8 cellular contexts compared by ENCODE assay signal in the genomic region with DNA sequence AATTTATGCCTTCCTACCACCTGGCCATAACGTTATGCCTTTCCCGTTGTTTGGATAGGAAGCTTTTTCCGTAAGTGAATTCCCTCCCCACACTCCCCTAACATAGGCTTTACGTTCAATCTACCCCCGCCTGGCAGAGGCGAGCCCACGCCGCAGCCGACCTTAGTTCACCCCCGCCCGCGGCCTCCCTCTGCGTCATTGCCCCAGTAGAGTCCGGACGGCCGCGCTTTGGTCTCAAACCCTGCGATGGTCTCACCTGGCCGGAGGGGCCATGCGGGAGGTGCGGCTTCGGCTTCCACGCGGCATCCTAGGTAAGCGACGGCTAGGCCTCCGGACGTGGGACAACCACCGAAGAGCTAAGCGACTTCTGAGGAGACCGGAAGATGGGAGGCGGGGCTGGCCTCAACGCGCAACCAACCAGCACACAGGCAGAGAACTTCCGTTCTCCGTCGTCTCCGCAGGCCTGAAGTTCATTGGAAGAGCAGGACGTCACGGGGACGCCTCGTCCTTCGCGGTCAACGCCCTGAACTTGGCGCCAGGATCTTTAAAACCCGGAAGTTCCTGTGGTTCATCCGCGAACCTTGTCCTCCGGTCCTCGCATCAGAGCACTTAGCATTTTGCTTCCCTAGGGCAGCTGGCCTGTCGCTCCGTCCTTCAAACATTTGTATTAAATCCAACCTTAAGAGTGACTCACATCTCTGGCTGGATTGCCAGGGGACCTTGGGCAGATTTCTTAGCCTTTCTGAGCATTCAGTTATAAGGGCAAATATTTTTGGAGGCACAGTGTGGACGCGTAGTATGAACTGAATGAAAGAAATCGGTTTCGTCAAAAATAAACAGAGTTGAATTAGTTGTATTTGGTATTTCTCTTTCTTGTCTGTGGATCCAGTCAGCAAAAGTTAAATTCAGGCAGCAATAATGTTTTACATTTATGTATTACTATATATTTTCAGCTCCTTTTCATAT. TPM values are rescaled to one million over a fixed set of nuclear protein-coding genes. Genes with fewer than 3 reads are reported as not detected.
A peak's percentile ranks its signal among the peaks of the same experiment; 100 is the strongest.
DNase-seq lines count a peak whose midpoint lies in the region; ATAC-seq, FAIRE-seq and TF ChIP-seq lines count a peak whose summit lies in the region.

CHCHD2 (minus strand) TSS at position 369 of the 966 bp plus-strand sequence; CDS start at position 306, 63 bp downstream.

- no TSS peak for BruUV-seq in HepG2 (replicated peaks; lab: Mats Ljungman, UMichigan)

- intact Hi-C loops in activated CD4-positive, alpha-beta T cell treated with anti-CD3 and anti-CD28 coated beads, Interleukin-2, amount 10 ng/mL, durations not matched to agents 24 days and 14 days (cut with micrococcal nuclease) = loop anchor here (1.0 to 5.0 kb wide), 7 partner anchors 42 to 1347 kb away; partner anchors contain the start of genes CCT6A, MRPS17, PSPH and SEC61G
- intact Hi-C loops in colonic mucosa (cut with DNase I) = no loop called here
- intact Hi-C loops in HepG2 (cut with micrococcal nuclease; ENCODE audit: unreplicated experiment) = no loop called here

- peak; percentile 99 for FAIRE-seq in HepG2 (lab: Jason Lieb, UNC)

- no peak for TF ChIP-seq CTCF in colonic mucosa (IDR thresholded peaks at IDR 0.05)
- no peak for TF ChIP-seq CTCF in HepG2 (CRISPR knock-in tag; IDR thresholded peaks at IDR 0.05)

- peaks cover 45% of the 10 kb centered on the region for H3K36me3 Mint-ChIP-seq in activated CD4-positive, alpha-beta T cell treated with anti-CD3 and anti-CD28 coated beads, Interleukin-2, amount 10 ng/mL, durations not matched to agents 24 days and 14 days (ENCODE audit: low read depth)

- ATAC-seq in GM19351 (IDR thresholded peaks at IDR 0.05; ENCODE audit: unreplicated experiment) (peak; percentile 99), HG03521 (IDR thresholded peaks at IDR 0.05; ENCODE audit: unreplicated experiment) (peak; percentile 100), HepG2 (peak; percentile 100)

- H4K20me1 ChIP-seq in BLaER1 treated with 17β-estradiol and CSF1 and Interleukin-3, amounts not matched to agents 10 nM and 100 nM = peaks cover 36 to 44% (median 42%) of the 10 kb centered on the region in 11 experiments; a peak in 21 of 22 replicates
- H4K20me1 ChIP-seq in HepG2 (ENCODE audit: insufficient read depth, low read length) = no peaks in the 10 kb centered on the region; the same call in 1 of the 2 replicates

- H3K4me2 ChIP-seq in BLaER1 treated with 17β-estradiol and CSF1 and Interleukin-3, amounts not matched to agents 10 nM and 100 nM = peak within 1 kb of the TSS; percentile 83 to 95 (median 85)
- peak within 1 kb of the TSS; percentile 78 for H3K4me2 ChIP-seq in HepG2 (ENCODE audit: low read depth, low read length)

- TF ChIP-seq POLR2A in HepG2 (IDR thresholded peaks at IDR 0.05; ENCODE audit: insufficient read depth in 1 of 2, low read depth in 2 of 2, low read length in 2 of 2) = peak; percentile 52 to 74; a peak in 3 of 4 replicates

- H3K27ac ChIP-seq in BLaER1 treated with 17β-estradiol and CSF1 and Interleukin-3, amounts not matched to agents 10 nM and 100 nM = peak within 1 kb of the TSS; percentile 85 to 97 (median 92)
- H3K27ac ChIP-seq in colonic mucosa = peak within 1 kb of the TSS; percentile 90
- peak within 1 kb of the TSS; percentile 84 for H3K27ac ChIP-seq in HepG2 (ENCODE audit: extremely low read length, insufficient read depth, low read length)

- DNase-seq in NCI-H69 (lab: John Stamatoyannopoulos, UW) (peak; percentile 99), colonic mucosa (peak; percentile 97), HepG2 (ENCODE audit: low spot score) (peak; percentile 98)
- DNase-seq in activated CD4-positive, alpha-beta T cell treated with anti-CD3 and anti-CD28 coated beads, Interleukin-2, amount 10 ng/mL, durations not matched to agents 24 days and 14 days = peak; percentile 98
- peak; percentile 90 for DNase-seq in stimulated activated CD4-positive, alpha-beta T cell treated with anti-CD3 and anti-CD28 coated beads, Interleukin-4, amount 100 ng/mL, for 1 hour

- H2AFZ ChIP-seq in HepG2 (ENCODE audit: low read length) = peak within 1 kb of the TSS; percentile 58

- peak within 1 kb of the TSS; percentile 98 for H3K27ac Mint-ChIP-seq in activated CD4-positive, alpha-beta T cell treated with anti-CD3 and anti-CD28 coated beads, Interleukin-2, amount 10 ng/mL, durations not matched to agents 24 days and 14 days

- H3K4me1 ChIP-seq in BLaER1 treated with 17β-estradiol and CSF1 and Interleukin-3, amounts not matched to agents 10 nM and 100 nM = peaks cover 16 to 40% (median 25%) of the 10 kb centered on the region in 10 experiments
- H3K4me1 ChIP-seq in colonic mucosa (no peaks in the 10 kb centered on the region), HepG2 (ENCODE audit: insufficient read depth, low read length) (peaks cover 16% of the 10 kb centered on the region; the same call in 1 of the 2 replicates)

- CTCF ChIA-PET in HepG2 (lab: Yijun Ruan, JAX; ENCODE audit: low intra/inter-chr PET ratio, low total read pairs) = no interaction called here

- H3K36me3 ChIP-seq in BLaER1 treated with 17β-estradiol and CSF1 and Interleukin-3, amounts not matched to agents 10 nM and 100 nM = peaks cover 34 to 40% (median 37%) of the 10 kb centered on the region in 11 experiments
- H3K36me3 ChIP-seq in colonic mucosa (peaks cover 12% of the 10 kb centered on the region), HepG2 (replicated peaks in 1 of 2; ENCODE audit: control insufficient read depth in 1 of 2, insufficient read depth in 2 of 2, low read length in 2 of 2) (peaks cover 6 to 28% of the 10 kb centered on the region in 2 experiments)

- TF ChIP-seq RAD21 in HepG2 (CRISPR knock-in tag; IDR thresholded peaks at IDR 0.05) = no peak; the same call in 1 of the 2 replicates

- TF ChIP-seq EP300 in HepG2 (IDR thresholded peaks at IDR 0.05; ENCODE audit: low read depth in 2 of 2, low read length in 2 of 2) = no peak
- TF ChIP-seq EP300 in HepG2 (CRISPR knock-in tag; IDR thresholded peaks at IDR 0.05; ENCODE audit: borderline replicate concordance) = no peak; the same call in 1 of the 2 replicates

- H3K9me3 ChIP-seq in BLaER1 treated with 17β-estradiol and CSF1 and Interleukin-3, amounts not matched to agents 10 nM and 100 nM (replicated peaks in 1 of 11) = peaks cover 11 to 28% (median 20%) of the 10 kb centered on the region in 11 experiments
- H3K9me3 ChIP-seq in colonic mucosa (no peaks in the 10 kb centered on the region), HepG2 (ENCODE audit: low read length) (peaks cover 6% of the 10 kb centered on the region; the same call in 1 of the 2 replicates)

- peaks cover 29% of the 10 kb centered on the region for H3K79me2 ChIP-seq in HepG2 (ENCODE audit: insufficient read depth, low read length)

- peak within 1 kb of the TSS; percentile 95 for H3K4me3 Mint-ChIP-seq in activated CD4-positive, alpha-beta T cell treated with anti-CD3 and anti-CD28 coated beads, Interleukin-2, amount 10 ng/mL, durations not matched to agents 24 days and 14 days

- POLR2A ChIA-PET in HepG2 (lab: Yijun Ruan, JAX) = interaction anchor here (0.5 to 1.7 kb wide), 14 partner anchors 10 to 928 kb away, joined by 3 to 9 read pairs (median 3); partner anchors contain the start of genes CCT6A, NIPSNAP2, PHKG1 and PSPH

- peaks cover 23% of the 10 kb centered on the region for H3K4me1 Mint-ChIP-seq in activated CD4-positive, alpha-beta T cell treated with anti-CD3 and anti-CD28 coated beads, Interleukin-2, amount 10 ng/mL, durations not matched to agents 24 days and 14 days

- peaks cover 11% of the 10 kb centered on the region for H3K9me3 Mint-ChIP-seq in activated CD4-positive, alpha-beta T cell treated with anti-CD3 and anti-CD28 coated beads, Interleukin-2, amount 10 ng/mL, durations not matched to agents 24 days and 14 days

- 9% methylated on average over 38 of the region's 57 CpGs for WGBS in HepG2 (ENCODE audit: low lambda C conversion rate)

- no peaks in the 10 kb centered on the region for H3K27me3 Mint-ChIP-seq in activated CD4-positive, alpha-beta T cell treated with anti-CD3 and anti-CD28 coated beads, Interleukin-2, amount 10 ng/mL, durations not matched to agents 24 days and 14 days

- in situ Hi-C loops in HepG2 (cut with HindIII; ENCODE audit: extremely low pct_ligation_motif_present, low pct_unique_long_range_greater_than_20kb) = no loop called here

- H3K27me3 ChIP-seq in BLaER1 treated with 17β-estradiol and CSF1 and Interleukin-3, amounts not matched to agents 10 nM and 100 nM = no peaks in the 10 kb centered on the region
- H3K27me3 ChIP-seq in colonic mucosa (no peaks in the 10 kb centered on the region), HepG2 (ENCODE audit: control insufficient read depth in 1 of 2, insufficient read depth in 2 of 2, low read length in 2 of 2) (no peaks in the 10 kb centered on the region; a peak in 1 of 5 replicates)

- peak within 1 kb of the TSS; percentile 66 to 98 (median 85) for H3K4me3 ChIP-seq in BLaER1 treated with 17β-estradiol and CSF1 and Interleukin-3, amounts not matched to agents 10 nM and 100 nM
- H3K4me3 ChIP-seq in colonic mucosa (peak within 1 kb of the TSS; percentile 49), HepG2 (replicated peaks in 1 of 3; ENCODE audit: insufficient read depth in 1 of 3, low read depth in 2 of 3, low read length in 3 of 3) (peak within 1 kb of the TSS; percentile 71 to 92 (median 84))

- peak within 1 kb of the TSS; percentile 87 to 97 (median 94) for H3K9ac ChIP-seq in BLaER1 treated with 17β-estradiol and CSF1 and Interleukin-3, amounts not matched to agents 10 nM and 100 nM
- H3K9ac ChIP-seq in colonic mucosa (ENCODE audit: low read depth in 2 of 2, low read length in 2 of 2) = peak within 1 kb of the TSS; percentile 85 to 86
- peak within 1 kb of the TSS; percentile 93 for H3K9ac ChIP-seq in HepG2 (ENCODE audit: insufficient read depth, low read depth, low read length)

RNA-seq across cellular contexts. Expression of gene CHCHD2, which starts in this region (rescaled TPM):
- 627 and 634 TPM in 2 replicates for total RNA-seq in activated CD4-positive, alpha-beta T cell treated with anti-CD3 and anti-CD28 coated beads, Interleukin-2, amount 10 ng/mL, durations not matched to agents 24 days and 14 days
- 100 to 1,000 TPM; 338 to 580 TPM for total RNA-seq in colonic mucosa
- total RNA-seq in HepG2 (2016; rRNA removed; fragmentation: Illumina TruSeq; extraction: Trizol) = 572 and 599 TPM in 2 replicates
- total RNA-seq in HepG2 (2016; cell fraction: cytosol; rRNA removed; fragmentation: Illumina TruSeq; extraction: Trizol; ENCODE audit: low read depth) = 170 and 177 TPM in 2 replicates
- total RNA-seq in HepG2 (2016; cell fraction: insoluble cytoplasmic fraction; rRNA removed; fragmentation: Illumina TruSeq; extraction: Trizol) = 576 and 629 TPM in 2 replicates
- total RNA-seq in HepG2 (2016; cell fraction: membrane; rRNA removed; fragmentation: Illumina TruSeq; extraction: Trizol) = 222 TPM in 2 replicates
- total RNA-seq in HepG2 (2016; cell fraction: nucleus; rRNA removed; fragmentation: Illumina TruSeq; extraction: Trizol) = 198 and 219 TPM in 2 replicates
- 330 and 333 TPM in 2 replicates for polyA plus RNA-seq in HepG2 (2011; rRNA removed)
- 318 and 570 TPM in 2 replicates for polyA plus RNA-seq in HepG2 (2011; cell fraction: cytosol; rRNA removed)
- polyA plus RNA-seq in HepG2 (2011; cell fraction: nucleus; rRNA removed) = 143 and 151 TPM in 2 replicates
- polyA plus RNA-seq in HepG2 (2012) = 315 and 361 TPM in 2 replicates
- 167 and 168 TPM in 2 replicates for polyA plus RNA-seq in HepG2 (2016; cell fraction: cytosol; fragmentation: Illumina TruSeq; extraction: Trizol; ENCODE audit: low read depth)
- 522 and 567 TPM in 2 replicates for polyA plus RNA-seq in HepG2 (2016; cell fraction: insoluble cytoplasmic fraction; fragmentation: Illumina TruSeq; extraction: Trizol; ENCODE audit: low read depth)
- polyA plus RNA-seq in HepG2 (2016; cell fraction: membrane; fragmentation: Illumina TruSeq; extraction: Trizol; ENCODE audit: low read depth) = 181 and 189 TPM in 2 replicates
- 254 and 280 TPM in 2 replicates for polyA plus RNA-seq in HepG2 (2016; cell fraction: nucleus; fragmentation: Illumina TruSeq; extraction: Trizol; ENCODE audit: insufficient read depth, low read depth)
- polyA minus RNA-seq in HepG2 (2011; rRNA and poly(A)+ RNA removed; ENCODE audit: low replicate concordance) = 124 and 252 TPM in 2 replicates
- 128 and 156 TPM in 2 replicates for polyA minus RNA-seq in HepG2 (2011; cell fraction: cytosol; rRNA and poly(A)+ RNA removed)
- 40.2 and 48.9 TPM in 2 replicates for polyA minus RNA-seq in HepG2 (2011; cell fraction: nucleus; rRNA and poly(A)+ RNA removed)

Comparison
In these comparisons a context has a peak if more than half of its experiments do, and no peak if none do; other contexts are left out.
1. Peak in every context shown above with its lines: DNase-seq, ATAC-seq, H3K4me3 ChIP-seq and H3K27ac ChIP-seq.